26 cellular contexts compared by ENCODE assay signal in the genomic region with DNA sequence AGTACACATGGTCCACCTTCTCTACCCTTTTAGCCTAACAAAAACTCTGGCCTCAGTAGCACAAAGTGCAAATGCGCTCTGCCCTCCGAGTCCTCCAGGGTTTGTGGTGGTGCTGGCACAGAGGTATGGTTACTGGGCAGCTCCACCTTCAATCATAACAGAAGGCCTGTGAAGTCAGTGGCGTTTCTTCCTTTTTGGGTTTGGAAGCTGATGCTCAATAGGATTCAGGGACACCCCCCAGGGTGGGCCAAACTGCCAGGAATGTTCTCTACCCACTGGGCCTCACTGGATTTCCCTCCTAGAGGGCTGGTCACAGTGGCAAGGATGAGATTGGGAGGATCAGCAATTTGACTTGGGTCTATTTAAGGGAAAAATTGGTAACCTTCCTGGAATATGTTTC.
"Had no signal": no experiment of that assay in that cellular context is flagged by ENCODE, and none has a peak within 500 bp of the region (broad histone marks: within the 10 kb centered on the region; RNA-seq: fewer than 3 reads in every experiment).

No MANE protein-coding gene starts in this region.

- H3K4me3 ChIP-seq: esophagus squamous epithelium, pancreas, smooth muscle cell, stomach, testis, tibial artery had no signal

- H3K4me1 Mint-ChIP-seq: immature natural killer cell; naive thymus-derived CD8-positive, alpha-beta T cell had no signal

- ATAC-seq: effector memory CD8-positive, alpha-beta T cell; naive thymus-derived CD8-positive, alpha-beta T cell; pancreas; sciatic nerve had no signal

- H3K4me1 ChIP-seq: pancreas, testis, tibial artery had no signal

- H3K9me3 Mint-ChIP-seq: type B pancreatic cell had no signal

- H3K27ac ChIP-seq: esophagus squamous epithelium, pancreas, testis, tibial artery had no signal

- H3K27me3 ChIP-seq: esophagus squamous epithelium, pancreas, stomach, testis had no signal

- H3K27ac Mint-ChIP-seq: effector memory CD8-positive, alpha-beta T cell; immature natural killer cell; naive thymus-derived CD8-positive, alpha-beta T cell; progenitor cell of endocrine pancreas; type B pancreatic cell had no signal

- H3K36me3 Mint-ChIP-seq: immature natural killer cell; naive thymus-derived CD8-positive, alpha-beta T cell; type B pancreatic cell had no signal

- FAIRE-seq: endometrium, frontal cortex, pancreas had no signal

- H3K36me3 ChIP-seq: esophagus squamous epithelium, pancreas, stomach, tibial artery had no signal

- H3K9me3 ChIP-seq: esophagus squamous epithelium, pancreas, stomach, testis, tibial artery had no signal

- DNase-seq: cortex of kidney; effector memory CD8-positive, alpha-beta T cell; erythroblast; esophagus squamous epithelium; hypothalamus; immature natural killer cell; islet precursor cell; mesendoderm; naive thymus-derived CD8-positive, alpha-beta T cell; nephron progenitor cell; occipital lobe; pancreas; stimulated activated CD4-positive, alpha-beta T cell treated with anti-CD3 and anti-CD28 coated beads, Interleukin-12 subunit alpha, Interleukin-12 subunit beta, amount 100 ng/mL, for 4 hours; stimulated activated CD4-positive, alpha-beta T cell treated with anti-CD3 and anti-CD28 coated beads, Interleukin-1b, Interleukin-23, amount 100 ng/mL, for 48 hours; stimulated activated CD4-positive, alpha-beta T cell treated with anti-CD3 and anti-CD28 coated beads, Interleukin-4, amount 100 ng/mL, for 1 hour; stimulated activated CD8-positive, alpha-beta memory T cell treated with anti-CD3 and anti-CD28 coated beads, Interleukin-4, amount 100 ng/mL, for 48 hours; stimulated activated naive CD4-positive, alpha-beta T cell treated with Interleukin-2 at 50 U/mL for 16 hours; stomach; testis; tibial artery had no signal

- H3K4me2 ChIP-seq: smooth muscle cell had no signal

- H3K4me3 Mint-ChIP-seq: effector memory CD8-positive, alpha-beta T cell; immature natural killer cell; naive thymus-derived CD8-positive, alpha-beta T cell; nephron progenitor cell; type B pancreatic cell had no signal
